In the genomic region with DNA sequence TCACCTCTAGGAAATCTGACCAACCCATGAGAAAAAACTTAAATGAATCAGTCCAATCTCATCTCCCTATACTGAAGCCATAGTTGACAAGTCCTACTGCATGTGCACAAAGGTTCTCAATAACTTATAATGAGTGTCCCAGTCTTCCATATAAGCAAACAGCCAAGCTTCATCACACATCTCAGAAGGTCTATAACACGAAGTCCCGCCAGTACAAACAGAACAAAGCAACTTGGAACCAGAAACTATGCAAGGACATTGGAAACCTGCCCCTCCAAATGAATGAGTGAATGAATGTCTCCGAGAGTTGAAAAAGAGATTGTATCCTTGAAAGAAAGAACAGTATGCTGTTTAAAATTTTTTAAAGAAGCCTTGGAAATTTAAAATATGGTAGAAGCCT, we compare ENCODE assay signal across 14 cellular contexts.
"Had no signal": no experiment of that assay in that cellular context is flagged by ENCODE, and none has a peak within 500 bp of the region (broad histone marks: within the 10 kb centered on the region; RNA-seq: fewer than 3 reads in every experiment).

No MANE protein-coding gene starts in this region.

- H3K27me3 Mint-ChIP-seq: activated CD8-positive, alpha-beta T cell treated with anti-CD3 and anti-CD28 coated beads for 36 hours had no signal

- H3K79me2 ChIP-seq: parathyroid adenoma had no signal

- H3K27ac Mint-ChIP-seq: activated CD8-positive, alpha-beta T cell treated with anti-CD3 and anti-CD28 coated beads for 36 hours; activated naive CD8-positive, alpha-beta T cell treated with anti-CD3 and anti-CD28 coated beads, Interleukin-2, amount 10 ng/mL, durations not matched to agents 7 days and 5 days; activated T-cell treated with anti-CD3 and anti-CD28 coated beads, Interleukin-2, amount 50 U/mL, for 72 hours; endodermal cell; neural progenitor cell; stimulated activated effector memory CD8-positive, alpha-beta T cell treated with anti-CD3 and anti-CD28 coated beads, Interleukin-12 subunit alpha, Interleukin-12 subunit beta, amount 100 ng/mL, for 72 hours; T-cell had no signal

- H3K4me1 ChIP-seq: parathyroid adenoma had no signal

- H2AFZ ChIP-seq: neural progenitor cell, parathyroid adenoma had no signal

- H3K4me2 ChIP-seq: neural progenitor cell had no signal

- H3K9ac ChIP-seq: neural progenitor cell, parathyroid adenoma had no signal

- H3K27ac ChIP-seq: parathyroid adenoma, WERI-Rb-1 had no signal

- H3K27me3 ChIP-seq: neural progenitor cell had no signal

- H3K4me3 Mint-ChIP-seq: activated CD8-positive, alpha-beta T cell treated with anti-CD3 and anti-CD28 coated beads for 36 hours; activated naive CD8-positive, alpha-beta T cell treated with anti-CD3 and anti-CD28 coated beads, Interleukin-2, amount 10 ng/mL, durations not matched to agents 7 days and 5 days; activated T-cell treated with anti-CD3 and anti-CD28 coated beads, Interleukin-2, amount 50 U/mL, for 72 hours; endodermal cell; neural progenitor cell; stimulated activated effector memory CD8-positive, alpha-beta T cell treated with anti-CD3 and anti-CD28 coated beads, Interleukin-12 subunit alpha, Interleukin-12 subunit beta, amount 100 ng/mL, for 72 hours; T-cell had no signal

- H3K36me3 Mint-ChIP-seq: activated naive CD8-positive, alpha-beta T cell treated with anti-CD3 and anti-CD28 coated beads, Interleukin-2, amount 10 ng/mL, durations not matched to agents 7 days and 5 days; stimulated activated effector memory CD8-positive, alpha-beta T cell treated with anti-CD3 and anti-CD28 coated beads, Interleukin-12 subunit alpha, Interleukin-12 subunit beta, amount 100 ng/mL, for 72 hours had no signal

- DNase-seq: activated CD4-positive, alpha-beta T cell treated with anti-CD3 and anti-CD28 coated beads for 4 hours; activated CD8-positive, alpha-beta memory T cell treated with anti-CD3 and anti-CD28 coated beads, Interleukin-2, amount 50 U/mL, for 4 hours; activated CD8-positive, alpha-beta T cell treated with anti-CD3 and anti-CD28 coated beads for 36 hours; activated naive CD8-positive, alpha-beta T cell treated with anti-CD3 and anti-CD28 coated beads, Interleukin-2, amount 10 ng/mL, durations not matched to agents 7 days and 5 days; activated T-cell treated with anti-CD3 and anti-CD28 coated beads, Interleukin-2, amount 50 U/mL, for 72 hours; dermis blood vessel endothelial cell; endodermal cell; glutamatergic neuron; islet precursor cell; T-cell; WERI-Rb-1 had no signal

- H3K4me1 Mint-ChIP-seq: activated naive CD8-positive, alpha-beta T cell treated with anti-CD3 and anti-CD28 coated beads, Interleukin-2, amount 10 ng/mL, durations not matched to agents 7 days and 5 days; stimulated activated effector memory CD8-positive, alpha-beta T cell treated with anti-CD3 and anti-CD28 coated beads, Interleukin-12 subunit alpha, Interleukin-12 subunit beta, amount 100 ng/mL, for 72 hours; T-cell had no signal

- H3K4me3 ChIP-seq: neural progenitor cell had no signal

- ATAC-seq: activated CD8-positive, alpha-beta T cell treated with anti-CD3 and anti-CD28 coated beads for 36 hours; activated T-cell treated with anti-CD3 and anti-CD28 coated beads, Interleukin-2, amount 50 U/mL, for 72 hours; stimulated activated effector memory CD8-positive, alpha-beta T cell treated with anti-CD3 and anti-CD28 coated beads, Interleukin-12 subunit alpha, Interleukin-12 subunit beta, amount 100 ng/mL, for 72 hours; T-cell had no signal
